In the genomic region with DNA sequence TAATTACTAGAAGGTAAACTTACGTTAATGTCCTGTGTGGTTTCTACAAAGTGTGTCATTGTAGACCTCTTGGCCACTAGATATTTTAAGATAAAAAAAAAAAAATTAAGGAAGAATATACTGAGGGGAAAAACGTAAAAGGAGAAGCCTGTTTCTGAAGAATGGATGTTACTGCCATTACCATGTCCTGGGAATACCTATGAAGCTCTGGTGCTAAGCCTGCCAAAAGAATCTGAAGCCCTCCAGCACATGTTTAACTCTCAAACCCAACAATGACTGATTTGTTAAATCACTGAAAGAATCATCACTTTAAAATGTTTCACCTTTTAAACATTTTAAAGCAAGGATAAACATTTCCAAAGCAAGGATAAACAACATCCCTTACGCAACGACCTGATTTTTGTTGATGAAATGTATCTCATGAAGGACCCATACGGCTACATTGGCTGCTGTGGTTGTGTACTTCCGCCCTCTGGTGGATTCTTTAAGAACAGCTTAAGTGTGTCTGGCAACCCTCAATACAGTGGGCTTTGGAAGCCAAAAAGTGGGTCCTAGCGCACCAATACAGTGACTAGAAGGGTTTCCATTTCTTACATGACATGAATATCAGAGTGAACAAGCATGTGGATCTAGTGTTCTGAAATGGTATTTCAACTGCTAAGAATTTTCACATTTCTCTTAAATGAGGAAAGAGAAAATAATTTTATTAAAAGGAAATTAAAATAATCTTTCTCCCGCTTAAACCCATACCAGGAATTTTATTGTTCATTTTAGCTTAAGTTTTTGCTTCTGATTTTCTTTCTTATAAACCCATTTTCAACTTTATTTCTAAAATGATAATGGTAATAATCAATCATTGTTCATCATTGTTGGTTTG, we compare ENCODE assay signal across 8 cellular contexts.
DNase-seq lines count a peak whose midpoint lies in the region; ATAC-seq, FAIRE-seq and TF ChIP-seq lines count a peak whose summit lies in the region.

No MANE protein-coding gene starts in this region.

- no peak overlapping the region for H3K9ac ChIP-seq in NT2/D1 (ENCODE audit: insufficient read length, low read depth)

- no peak overlapping the region for H3K4me2 ChIP-seq in osteoblast (ENCODE audit: insufficient read depth, low read length)

- peaks cover 3% of the 10 kb centered on the region for H3K36me3 ChIP-seq in NT2/D1 (ENCODE audit: insufficient read depth, insufficient read length, low read length)
- peaks cover 19% of the 10 kb centered on the region for H3K36me3 ChIP-seq in osteoblast (ENCODE audit: insufficient read depth, low read length)

- H3K36me3 Mint-ChIP-seq in activated T-helper 1 cell treated with anti-CD3 and anti-CD28 coated beads, Interleukin-12 subunit alpha, Interleukin-12 subunit beta, Interleukin-2, Interleukin-4 antibody, amounts not matched to agents 30 ng/mL and 10 ng/mL and 1 ng/mL, durations not matched to agents 14 hours and 24 hours and 36 hours (ENCODE audit: low read depth): peaks cover 3% of the 10 kb centered on the region

- ATAC-seq in GM21515 (IDR thresholded peaks at IDR 0.05; ENCODE audit: unreplicated experiment) (peak; percentile 93), HG02970 (IDR thresholded peaks at IDR 0.05; ENCODE audit: low FRiP score, unreplicated experiment) (no peak)

- no peaks in the 10 kb centered on the region for H3K9me3 Mint-ChIP-seq in activated T-helper 1 cell treated with anti-CD3 and anti-CD28 coated beads, Interleukin-12 subunit alpha, Interleukin-12 subunit beta, Interleukin-2, Interleukin-4 antibody, amounts not matched to agents 30 ng/mL and 10 ng/mL and 1 ng/mL, durations not matched to agents 14 hours and 24 hours and 36 hours

- H3K79me2 ChIP-seq in osteoblast (ENCODE audit: insufficient read depth, low read length): no peaks in the 10 kb centered on the region

- DNase-seq in HT1080 (ENCODE audit: low read depth) (peak; percentile 68), NT2/D1 (ENCODE audit: low read depth, low spot score) (peak; percentile 61), fibroblast of villous mesenchyme (ENCODE audit: low read depth) (peak; percentile 96), osteoblast (ENCODE audit: insufficient read length, low spot score, missing footprints) (peak; percentile 65)
- peak; percentile 11 for DNase-seq in activated T-helper 1 cell treated with anti-CD3 and anti-CD28 coated beads, Interleukin-12 subunit alpha, Interleukin-12 subunit beta, Interleukin-2, Interleukin-4 antibody, amounts not matched to agents 30 ng/mL and 10 ng/mL and 1 ng/mL, durations not matched to agents 14 hours and 24 hours and 36 hours (ENCODE audit: low spot score)

- TF ChIP-seq CTCF in fibroblast of villous mesenchyme (IDR thresholded peaks at IDR 0.05; ENCODE audit: insufficient read depth, low read depth, low read length) (peak; percentile 88), osteoblast (IDR thresholded peaks at IDR 0.05; ENCODE audit: extremely low read depth, low read depth, low read length) (peak; percentile 85)

- H3K9me3 ChIP-seq in NT2/D1 (ENCODE audit: insufficient read depth, low read length): no peaks in the 10 kb centered on the region; the same call in 1 of the 2 replicates
- H3K9me3 ChIP-seq in osteoblast (ENCODE audit: low read depth, low read length): no peaks in the 10 kb centered on the region

- no peaks in the 10 kb centered on the region for H3K27me3 Mint-ChIP-seq in activated T-helper 1 cell treated with anti-CD3 and anti-CD28 coated beads, Interleukin-12 subunit alpha, Interleukin-12 subunit beta, Interleukin-2, Interleukin-4 antibody, amounts not matched to agents 30 ng/mL and 10 ng/mL and 1 ng/mL, durations not matched to agents 14 hours and 24 hours and 36 hours (ENCODE audit: insufficient read depth)

- peak; percentile 90 for FAIRE-seq in G401.6 (lab: Jason Lieb, UNC)

- no peak overlapping the region for H3K27ac Mint-ChIP-seq in activated T-helper 1 cell treated with anti-CD3 and anti-CD28 coated beads, Interleukin-12 subunit alpha, Interleukin-12 subunit beta, Interleukin-2, Interleukin-4 antibody, amounts not matched to agents 30 ng/mL and 10 ng/mL and 1 ng/mL, durations not matched to agents 14 hours and 24 hours and 36 hours

- H2AFZ ChIP-seq in osteoblast (ENCODE audit: low read length): no peak overlapping the region

- intact Hi-C loops in activated T-helper 1 cell treated with anti-CD3 and anti-CD28 coated beads, Interleukin-12 subunit alpha, Interleukin-12 subunit beta, Interleukin-2, Interleukin-4 antibody, amounts not matched to agents 30 ng/mL and 10 ng/mL and 1 ng/mL, durations not matched to agents 14 hours and 24 hours and 36 hours (cut with micrococcal nuclease): loop anchor here (1.0 kb wide), 3 partner anchors 15 to 341 kb away; no protein-coding TSS in a partner anchor

- H3K4me3 Mint-ChIP-seq in activated T-helper 1 cell treated with anti-CD3 and anti-CD28 coated beads, Interleukin-12 subunit alpha, Interleukin-12 subunit beta, Interleukin-2, Interleukin-4 antibody, amounts not matched to agents 30 ng/mL and 10 ng/mL and 1 ng/mL, durations not matched to agents 14 hours and 24 hours and 36 hours: no peak overlapping the region

- no peaks in the 10 kb centered on the region for H3K4me1 Mint-ChIP-seq in activated T-helper 1 cell treated with anti-CD3 and anti-CD28 coated beads, Interleukin-12 subunit alpha, Interleukin-12 subunit beta, Interleukin-2, Interleukin-4 antibody, amounts not matched to agents 30 ng/mL and 10 ng/mL and 1 ng/mL, durations not matched to agents 14 hours and 24 hours and 36 hours (ENCODE audit: low read depth)

- H3K27me3 ChIP-seq in NT2/D1 (ENCODE audit: insufficient read depth, insufficient read length) (no peaks in the 10 kb centered on the region), osteoblast (ENCODE audit: insufficient read depth, low read length) (no peaks in the 10 kb centered on the region)

- H3K27ac ChIP-seq in osteoblast (ENCODE audit: low read depth, low read length): no peak overlapping the region

- H3K4me1 ChIP-seq in NT2/D1 (ENCODE audit: insufficient read depth, insufficient read length): no peaks in the 10 kb centered on the region
- H3K4me1 ChIP-seq in osteoblast (ENCODE audit: insufficient read depth, low read length): peaks cover 9% of the 10 kb centered on the region

- H3K4me3 ChIP-seq in NT2/D1 (ENCODE audit: insufficient read length, low read depth): no peak overlapping the region
- no peak overlapping the region for H3K4me3 ChIP-seq in fibroblast of villous mesenchyme (ENCODE audit: low read depth, low read length)
- H3K4me3 ChIP-seq in osteoblast (ENCODE audit: insufficient read depth, low read length): no peak overlapping the region

- H4K20me1 ChIP-seq in osteoblast (ENCODE audit: insufficient read depth, low read length): no peaks in the 10 kb centered on the region

Comparison
In these comparisons a context has a peak if more than half of its experiments do, and no peak if none do; other contexts are left out.
1. DNase-seq: peak in every context shown above with its lines; median percentile 96 in fibroblast of villous mesenchyme; 68 in HT1080; 65 in osteoblast; 61 in NT2/D1; 11 in activated T-helper 1 cell treated with anti-CD3 and anti-CD28 coated beads, Interleukin-12 subunit alpha, Interleukin-12 subunit beta, Interleukin-2, Interleukin-4 antibody, amounts not matched to agents 30 ng/mL and 10 ng/mL and 1 ng/mL, durations not matched to agents 14 hours and 24 hours and 36 hours.